ENCODE assay signal across 30 cellular contexts in genomic region chr7:119594956-119595355, GRCh38.
DNase-seq lines count a peak whose midpoint lies in the region; ATAC-seq and TF ChIP-seq lines count a peak whose summit lies in the region.
"Had no signal": no experiment of that assay in that cellular context is flagged by ENCODE, and none has a peak within 500 bp of the region (broad histone marks: within the 10 kb centered on the region; RNA-seq: fewer than 3 reads in every experiment).

No MANE protein-coding gene starts in this region.

- H3K4me1 Mint-ChIP-seq in endodermal cell, result peaks cover 13% of the 10 kb centered on the region
- H3K4me1 Mint-ChIP-seq: T-helper 17 cell had no signal

- H3K27me3 ChIP-seq in endodermal cell (ENCODE audit: control insufficient read depth, insufficient read depth, low read length, poor library complexity, severe bottlenecking), result peaks cover 62% of the 10 kb centered on the region
- H3K27me3 ChIP-seq: body of pancreas, suprapubic skin had no signal

- no peaks in the 10 kb centered on the region for H3K4me1 ChIP-seq in endodermal cell (ENCODE audit: control insufficient read depth, insufficient read depth, low read length)
- H3K4me1 ChIP-seq: body of pancreas, suprapubic skin had no signal

- peak; percentile 19 for DNase-seq in DMS53 (lab: John Stamatoyannopoulos, UW)
- DNase-seq in DMS53 treated with DMSO at 0.1 percent for 48 hours (lab: John Stamatoyannopoulos, UW; ENCODE audit: unreplicated experiment), result no peak
- peak; percentile 76 for DNase-seq in NCI-H345 treated with DMSO at 0.1 percent for 48 hours (lab: John Stamatoyannopoulos, UW; ENCODE audit: unreplicated experiment)
- peak; percentile 71 for DNase-seq in endodermal cell
- peak; percentile 12 for DNase-seq in pons (ENCODE audit: low spot score)
- no peak for DNase-seq in CD1c-positive myeloid dendritic cell (ENCODE audit: extremely low spot score)
- DNase-seq in activated naive CD4-positive, alpha-beta T cell treated with anti-CD3 and anti-CD28 coated beads, Interleukin-2, amount 50 U/mL, for 72 hours (ENCODE audit: low spot score in 2 of 2), result no peak
- DNase-seq: activated CD4-positive, alpha-beta T cell treated with anti-CD3 and anti-CD28 coated beads, Interleukin-2, amount 50 U/mL, for 48 hours; activated CD4-positive, CD25-positive, alpha-beta regulatory T cell treated with anti-CD3 and anti-CD28 coated beads, Interleukin-2, amount 50 U/mL, for 72 hours; activated naive CD4-positive, alpha-beta T cell treated with Interleukin-2 at 50 U/mL for 16 hours; body of pancreas; cerebellar nuclear complex; DND-41; hippocampal formation; KBM-7; NCI-H1092; NCI-H2107; NCI-H510A treated with DMSO at 0.1 percent for 48 hours; NK-92 treated with Interleukin-12 subunit alpha and Interleukin-12 subunit beta, amount 100 ng/mL, for 24 hours; PC-9; right cardiac atrium; stimulated activated naive CD4-positive, alpha-beta T cell treated with Interleukin-2 at 50 U/mL for 16 hours; T-helper 17 cell had no signal

- no peak for TF ChIP-seq CTCF in endodermal cell (conservative IDR thresholded peaks at IDR 0.05)

- no peaks in the 10 kb centered on the region for H3K36me3 Mint-ChIP-seq in endodermal cell (ENCODE audit: low read depth)
- H3K36me3 Mint-ChIP-seq in activated naive CD4-positive, alpha-beta T cell treated with anti-CD3 and anti-CD28 coated beads, Interleukin-2, amount 50 U/mL, for 72 hours, result no peaks in the 10 kb centered on the region

- H3K27ac Mint-ChIP-seq in endodermal cell, result no peak overlapping the region
- H3K27ac Mint-ChIP-seq in activated naive CD4-positive, alpha-beta T cell treated with anti-CD3 and anti-CD28 coated beads, Interleukin-2, amount 50 U/mL, for 72 hours, result no peak overlapping the region
- H3K27ac Mint-ChIP-seq: activated T-helper 1 cell treated with anti-CD3 and anti-CD28 coated beads, Interleukin-12 subunit alpha, Interleukin-12 subunit beta, Interleukin-2, Interleukin-4 antibody, amounts not matched to agents 30 ng/mL and 10 ng/mL and 1 ng/mL, durations not matched to agents 14 hours and 24 hours and 36 hours; T-helper 17 cell had no signal

- H3K9ac ChIP-seq in endodermal cell (ENCODE audit: extremely low read depth, low read length, poor library complexity, severe bottlenecking), result no peak overlapping the region

- no peaks in the 10 kb centered on the region for H3K36me3 ChIP-seq in endodermal cell (ENCODE audit: control insufficient read depth, insufficient read depth, low read length)
- H3K36me3 ChIP-seq: suprapubic skin had no signal

- H3K27ac ChIP-seq in endodermal cell (ENCODE audit: low read depth, low read length), result no peak overlapping the region
- H3K27ac ChIP-seq: 22Rv1, body of pancreas, C4-2B, PC-9, suprapubic skin had no signal

- peaks cover 70% of the 10 kb centered on the region for H3K27me3 Mint-ChIP-seq in endodermal cell (ENCODE audit: insufficient read depth)
- H3K27me3 Mint-ChIP-seq: T-helper 17 cell had no signal

- no peak overlapping the region for H3K4me3 ChIP-seq in endodermal cell (ENCODE audit: low read length)
- H3K4me3 ChIP-seq: body of pancreas, PC-9, smooth muscle cell, suprapubic skin had no signal

- H3K9me3 ChIP-seq in endodermal cell (ENCODE audit: control insufficient read depth, low read length), result no peaks in the 10 kb centered on the region
- H3K9me3 ChIP-seq: body of pancreas, suprapubic skin had no signal

- no peak overlapping the region for H3K4me3 Mint-ChIP-seq in endodermal cell
- H3K4me3 Mint-ChIP-seq: activated T-helper 1 cell treated with anti-CD3 and anti-CD28 coated beads, Interleukin-12 subunit alpha, Interleukin-12 subunit beta, Interleukin-2, Interleukin-4 antibody, amounts not matched to agents 30 ng/mL and 10 ng/mL and 1 ng/mL, durations not matched to agents 14 hours and 24 hours and 36 hours; T-helper 17 cell had no signal

- H3K9me3 Mint-ChIP-seq in endodermal cell, result peaks cover 4% of the 10 kb centered on the region
- peaks cover 4 to 19% of the 10 kb centered on the region in 2 donors for H3K9me3 Mint-ChIP-seq in activated naive CD4-positive, alpha-beta T cell treated with anti-CD3 and anti-CD28 coated beads, Interleukin-2, amount 50 U/mL, for 72 hours

- 13 to 16% methylated on average over 4 of the region's 4 CpGs for WGBS in endodermal cell (ENCODE audit: insufficient coverage in 1 of 2, insufficient read length in 1 of 2), 2 experiments

- ATAC-seq in HG03571 (IDR thresholded peaks at IDR 0.05; ENCODE audit: unreplicated experiment), result no peak
- ATAC-seq in activated naive CD4-positive, alpha-beta T cell treated with anti-CD3 and anti-CD28 coated beads, Interleukin-2, amount 50 U/mL, for 72 hours, result no peak
- ATAC-seq: body of pancreas, right cardiac atrium, Right ventricle myocardium inferior, T-helper 17 cell had no signal

Comparison
In these comparisons a context has a peak if more than half of its experiments do, and no peak if none do; other contexts are left out.
1. DNase-seq: peak in DMS53 (single experiment), NCI-H345 treated with DMSO at 0.1 percent for 48 hours (single experiment), endodermal cell (single experiment) and pons (single experiment); none in DMS53 treated with DMSO at 0.1 percent for 48 hours (single experiment), CD1c-positive myeloid dendritic cell (single experiment) and activated naive CD4-positive, alpha-beta T cell treated with anti-CD3 and anti-CD28 coated beads, Interleukin-2, amount 50 U/mL, for 72 hours (0 of 2).